In genomic region chr17:35073991-35074627, GRCh38 we compare ENCODE assay signal across 15 cellular contexts. TPM values are rescaled to one million over a fixed set of nuclear protein-coding genes. Genes with fewer than 3 reads are reported as not detected.
DNase-seq lines count a peak whose midpoint lies in the region; ATAC-seq, FAIRE-seq and TF ChIP-seq lines count a peak whose summit lies in the region.
"Had no signal": no experiment of that assay in that cellular context is flagged by ENCODE, and none has a peak within 500 bp of the region (broad histone marks: within the 10 kb centered on the region; RNA-seq: fewer than 3 reads in every experiment).

No MANE protein-coding gene starts in this region.

- BruUV-seq in MCF 10A (replicated peaks; lab: Mats Ljungman, UMichigan), result no TSS peak

- peak overlapping the region; percentile 28 for H3K27ac Mint-ChIP-seq in MCF 10A (ENCODE audit: low read depth, unreplicated experiment)
- peak overlapping the region; percentile 83 to 96 for H3K27ac Mint-ChIP-seq in activated naive CD4-positive, alpha-beta T cell treated with anti-CD3 and anti-CD28 coated beads, Interleukin-2, amount 50 U/mL, for 72 hours

- H3K27me3 ChIP-seq in breast epithelium, result no peaks in the 10 kb centered on the region
- H3K27me3 ChIP-seq: ovary had no signal

- no peaks in the 10 kb centered on the region for H3K9me3 Mint-ChIP-seq in MCF 10A (ENCODE audit: unreplicated experiment)
- H3K9me3 Mint-ChIP-seq in activated naive CD4-positive, alpha-beta T cell treated with anti-CD3 and anti-CD28 coated beads, Interleukin-2, amount 50 U/mL, for 72 hours, result no peaks in the 10 kb centered on the region

- no peak for DNase-seq in MCF 10A (ENCODE audit: unreplicated experiment)
- no peak for DNase-seq in breast epithelium (ENCODE audit: low spot score in 2 of 2)
- DNase-seq in activated naive CD4-positive, alpha-beta T cell treated with anti-CD3 and anti-CD28 coated beads, Interleukin-2, amount 50 U/mL, for 72 hours (ENCODE audit: low spot score in 2 of 2), result no peak
- no peak for DNase-seq in left lobe of liver (ENCODE audit: low spot score)
- DNase-seq in NCI-H2171 (lab: John Stamatoyannopoulos, UW), result no peak
- DNase-seq in SHP77 (lab: John Stamatoyannopoulos, UW), result no peak
- DNase-seq in HTR-8/SVneo (ENCODE audit: insufficient read length, low spot score), result no peak
- DNase-seq: amniotic stem cell, NCI-H146, NCI-H82, ovary had no signal

- TF ChIP-seq POLR2A in breast epithelium (IDR thresholded peaks at IDR 0.05), result no peak

- H3K36me3 Mint-ChIP-seq in MCF 10A (ENCODE audit: insufficient read depth, unreplicated experiment), result peaks cover 6% of the 10 kb centered on the region
- peaks cover 0 to 13% of the 10 kb centered on the region in 2 donors for H3K36me3 Mint-ChIP-seq in activated naive CD4-positive, alpha-beta T cell treated with anti-CD3 and anti-CD28 coated beads, Interleukin-2, amount 50 U/mL, for 72 hours

- H3K4me3 Mint-ChIP-seq in MCF 10A (ENCODE audit: unreplicated experiment), result no peak overlapping the region

- H3K4me3 ChIP-seq in breast epithelium, result no peak overlapping the region
- H3K4me3 ChIP-seq: ovary had no signal

- intact Hi-C loops in MCF 10A (cut with micrococcal nuclease) (no loop called here), breast epithelium (cut with DNase I; ENCODE audit: low total_unique reads) (loop anchor here (5.0 kb wide), 1 partner anchor 817 kb away; the partner anchor contains the start of gene CCL2)

- H3K9me3 ChIP-seq in breast epithelium, result no peaks in the 10 kb centered on the region
- H3K9me3 ChIP-seq: ovary had no signal

- peak; percentile 69 to 71 for ATAC-seq in activated naive CD4-positive, alpha-beta T cell treated with anti-CD3 and anti-CD28 coated beads, Interleukin-2, amount 50 U/mL, for 72 hours
- ATAC-seq in left lobe of liver, result peak; percentile 60
- ATAC-seq: HCT116 had no signal

- H3K27me3 Mint-ChIP-seq in MCF 10A (ENCODE audit: insufficient read depth, unreplicated experiment), result no peaks in the 10 kb centered on the region

- CTCF ChIA-PET in MCF 10A (lab: Yijun Ruan, JAX), result interaction anchor here (0.6 to 1.9 kb wide), 5 partner anchors 8 to 730 kb away, joined by 3 to 12 read pairs (median 3); partner anchors contain the start of gene RFFL

- H3K36me3 ChIP-seq in breast epithelium, result no peaks in the 10 kb centered on the region
- H3K36me3 ChIP-seq: ovary had no signal

- no peaks in the 10 kb centered on the region for H3K4me1 ChIP-seq in breast epithelium

- FAIRE-seq in HTR-8/SVneo (lab: Jason Lieb, UNC), result no peak
- FAIRE-seq: endometrium had no signal

- TF ChIP-seq CTCF in MCF 10A (IDR thresholded peaks at IDR 0.05; ENCODE audit: unreplicated experiment) (no peak), breast epithelium (IDR thresholded peaks at IDR 0.05) (no peak)

- H3K4me1 Mint-ChIP-seq in MCF 10A (ENCODE audit: insufficient read depth, unreplicated experiment), result peaks cover 17% of the 10 kb centered on the region

- POLR2A ChIA-PET in MCF 10A (lab: Yijun Ruan, JAX), result interaction anchor here (1.8 to 3.9 kb wide), 2 partner anchors 10 to 14 kb away, joined by 5 to 20 read pairs; partner anchors contain the start of gene RFFL

- H3K27ac ChIP-seq in breast epithelium (no peak overlapping the region), temporal lobe (ENCODE audit: low read depth, low read length) (peak overlapping the region; percentile 98)
- H3K27ac ChIP-seq: ovary had no signal

RNA-seq across cellular contexts. Expression of gene RFFL, which starts 10.6 kb away (rescaled TPM):
- total RNA-seq in MCF 10A (2022) (22.0 and 22.6 TPM in 2 replicates), breast epithelium (10 to 100 TPM; 13.8 to 27.5 (median 19.4) TPM), left lobe of liver (36.5 TPM), temporal lobe (7.1 TPM)
- 10 to 100 TPM in 1 of 2 donors, 1 to 10 TPM in 1; 7.3 to 30.9 TPM for total RNA-seq in activated naive CD4-positive, alpha-beta T cell treated with anti-CD3 and anti-CD28 coated beads, Interleukin-2, amount 50 U/mL, for 72 hours

RNA-seq across cellular contexts. Expression of gene RAD51D, which starts 45.6 kb away (rescaled TPM):
- total RNA-seq in MCF 10A (2022), result 9.6 and 13.0 TPM in 2 replicates
- total RNA-seq in breast epithelium, result 10 to 100 TPM in 2 of 3 donors, 1 to 10 TPM in 1; 7.9 to 12.6 (median 10.5) TPM
- 10 to 100 TPM; 30.4 TPM for total RNA-seq in activated naive CD4-positive, alpha-beta T cell treated with anti-CD3 and anti-CD28 coated beads, Interleukin-2, amount 50 U/mL, for 72 hours
- total RNA-seq in left lobe of liver, result 4.4 TPM
- total RNA-seq in temporal lobe, result 9.8 TPM

RNA-seq across cellular contexts. Expression of gene FNDC8, which starts 47.3 kb away (rescaled TPM):
- total RNA-seq in MCF 10A (2022), result not detected in 2 replicates
- total RNA-seq in breast epithelium, result not detected
- not detected for total RNA-seq in activated naive CD4-positive, alpha-beta T cell treated with anti-CD3 and anti-CD28 coated beads, Interleukin-2, amount 50 U/mL, for 72 hours
- not detected for total RNA-seq in left lobe of liver
- total RNA-seq in temporal lobe, result not detected
- total RNA-seq: glomerular endothelial cell, ovary had no signal
